ENCODE assay signal across 14 cellular contexts in the genomic region with DNA sequence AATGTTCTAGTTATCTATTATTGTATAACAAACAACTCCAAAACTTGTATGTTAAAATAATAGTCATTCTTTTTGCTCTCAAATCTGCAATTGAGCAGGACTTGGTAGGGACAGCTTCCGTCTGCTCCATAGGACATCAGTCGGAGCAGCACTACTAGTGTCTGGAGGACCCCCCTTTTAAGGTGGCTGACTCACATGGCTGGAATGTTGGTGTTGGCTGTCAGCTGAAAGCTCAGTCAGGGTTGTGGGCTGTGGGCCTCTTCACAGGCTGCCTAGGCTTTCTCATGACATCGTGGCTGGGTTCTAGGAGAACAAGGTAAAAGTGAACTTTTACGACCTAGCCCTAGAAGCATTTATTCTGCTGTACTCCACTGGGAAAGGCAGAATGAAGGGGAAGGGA.
DNase-seq lines count a peak whose midpoint lies in the region; ATAC-seq, FAIRE-seq and TF ChIP-seq lines count a peak whose summit lies in the region.
"Had no signal": no experiment of that assay in that cellular context is flagged by ENCODE, and none has a peak within 500 bp of the region (broad histone marks: within the 10 kb centered on the region; RNA-seq: fewer than 3 reads in every experiment).

No MANE protein-coding gene starts in this region.

- no peak overlapping the region for H3K27ac ChIP-seq in cardiac muscle cell
- H3K27ac ChIP-seq in ascending aorta, result peak overlapping the region in 1 of 2 donors; percentile 5
- H3K27ac ChIP-seq in iPS-20b (ENCODE audit: low read length), result no peak overlapping the region
- H3K27ac ChIP-seq: transverse colon had no signal

- H3K36me3 ChIP-seq in cardiac muscle cell (no peaks in the 10 kb centered on the region), ascending aorta (no peaks in the 10 kb centered on the region), iPS-20b (ENCODE audit: insufficient read depth, low read depth, low read length) (no peaks in the 10 kb centered on the region)
- H3K36me3 ChIP-seq: transverse colon had no signal

- intact Hi-C loops in Right ventricle myocardium inferior (cut with DNase I) (no loop called here), ascending aorta (cut with DNase I) (no loop called here)

- H3K4me1 ChIP-seq in cardiac muscle cell (ENCODE audit: low read depth) (no peaks in the 10 kb centered on the region), ascending aorta (peaks cover 0 to 8% of the 10 kb centered on the region in 2 donors), iPS-20b (ENCODE audit: insufficient read depth, low read length) (peaks cover 39% of the 10 kb centered on the region)
- H3K4me1 ChIP-seq: transverse colon had no signal

- H3K4me3 ChIP-seq in cardiac muscle cell, result no peak overlapping the region
- no peak overlapping the region for H3K4me3 ChIP-seq in ascending aorta
- peak overlapping the region; percentile 13; the same call in 1 of the 2 replicates for H3K4me3 ChIP-seq in iPS-20b (ENCODE audit: low read length)
- H3K4me3 ChIP-seq: transverse colon had no signal

- peak; percentile 30 to 72 for DNase-seq in cardiac muscle cell (ENCODE audit: low read depth in 1 of 2, low spot score in 1 of 2)
- no peak for DNase-seq in Right ventricle myocardium inferior (ENCODE audit: missing footprints)
- DNase-seq in ascending aorta (ENCODE audit: low spot score in 2 of 2), result peak; percentile 10 to 64
- peak; percentile 69 for DNase-seq in urothelium cell line (ENCODE audit: low spot score)
- DNase-seq in HuH-7.5 (ENCODE audit: low spot score), result no peak
- no peak for DNase-seq in C1 segment of cervical spinal cord (lab: John Stamatoyannopoulos, UW)
- DNase-seq in G401 (ENCODE audit: low spot score), result no peak
- DNase-seq: 8988T; activated CD4-positive, alpha-beta T cell treated with anti-CD3 and anti-CD28 coated beads for 36 hours; DMS53; NCI-H1092; stimulated activated CD4-positive, alpha-beta T cell treated with anti-CD3 and anti-CD28 coated beads, Interleukin-12 subunit alpha, Interleukin-12 subunit beta, amount 100 ng/mL, for 4 hours; transverse colon had no signal

- in situ Hi-C loops in G401 (cut with HindIII; ENCODE audit: low sequenced_read_pairs), result no loop called here

- no peak for ATAC-seq in Right ventricle myocardium inferior
- ATAC-seq: activated CD4-positive, alpha-beta T cell treated with anti-CD3 and anti-CD28 coated beads for 36 hours had no signal

- no peak for FAIRE-seq in urothelium cell line (lab: Jason Lieb, UNC)

- no peaks in the 10 kb centered on the region for H3K9me3 ChIP-seq in cardiac muscle cell (ENCODE audit: low read depth)
- no peaks in the 10 kb centered on the region for H3K9me3 ChIP-seq in ascending aorta
- H3K9me3 ChIP-seq in iPS-20b (ENCODE audit: insufficient read depth, low read depth, low read length), result no peaks in the 10 kb centered on the region
- H3K9me3 ChIP-seq: transverse colon had no signal

- peak overlapping the region; percentile 34; the same call in 1 of the 2 replicates for H3K9ac ChIP-seq in iPS-20b (ENCODE audit: low read depth, low read length)

- no peak for TF ChIP-seq CTCF in cardiac muscle cell (IDR thresholded peaks at IDR 0.05; ENCODE audit: low read depth, low read length)
- TF ChIP-seq CTCF in ascending aorta (IDR thresholded peaks at IDR 0.05), result no peak

- H3K27me3 ChIP-seq in cardiac muscle cell (no peaks in the 10 kb centered on the region), ascending aorta (no peaks in the 10 kb centered on the region), iPS-20b (ENCODE audit: insufficient read depth, low read length) (no peaks in the 10 kb centered on the region)
- H3K27me3 ChIP-seq: transverse colon had no signal

Comparison
In these comparisons a context has a peak if more than half of its experiments do, and no peak if none do; other contexts are left out.
1. DNase-seq: peak in cardiac muscle cell (2 of 2), ascending aorta (2 of 2) and urothelium cell line (single experiment); none in Right ventricle myocardium inferior (single experiment), HuH-7.5 (single experiment), C1 segment of cervical spinal cord (0 of 14) and G401 (single experiment).